In genomic region chr16:10622036-10622921, GRCh38 we compare ENCODE assay signal across 15 cellular contexts. TPM values are rescaled to one million over a fixed set of nuclear protein-coding genes. Genes with fewer than 3 reads are reported as not detected.
DNase-seq lines count a peak whose midpoint lies in the region; ATAC-seq and TF ChIP-seq lines count a peak whose summit lies in the region.
"Had no signal": no experiment of that assay in that cellular context is flagged by ENCODE, and none has a peak within 500 bp of the region (broad histone marks: within the 10 kb centered on the region; RNA-seq: fewer than 3 reads in every experiment).

No MANE protein-coding gene starts in this region.

- H3K9me3 ChIP-seq in left ventricle myocardium inferior (replicated peaks) (no peaks in the 10 kb centered on the region), neural progenitor cell (ENCODE audit: low read depth) (no peaks in the 10 kb centered on the region)
- H3K9me3 ChIP-seq: body of pancreas had no signal

- H4K20me1 ChIP-seq in neural progenitor cell (ENCODE audit: low read depth) = no peaks in the 10 kb centered on the region

- H3K36me3 Mint-ChIP-seq in neural progenitor cell = no peaks in the 10 kb centered on the region
- H3K36me3 Mint-ChIP-seq in activated CD4-positive, alpha-beta memory T cell treated with anti-CD3 and anti-CD28 coated beads for 36 hours = no peaks in the 10 kb centered on the region
- H3K36me3 Mint-ChIP-seq: activated naive CD8-positive, alpha-beta T cell; CD8-positive, alpha-beta T cell had no signal

- H3K4me1 ChIP-seq in left ventricle myocardium inferior = peaks cover 33% of the 10 kb centered on the region
- peaks cover 12% of the 10 kb centered on the region for H3K4me1 ChIP-seq in neural progenitor cell

- ATAC-seq in HG03457 (IDR thresholded peaks at IDR 0.05; ENCODE audit: unreplicated experiment) = no peak
- ATAC-seq: body of pancreas; CD8-positive, alpha-beta T cell had no signal

- TF ChIP-seq CTCF in left ventricle myocardium inferior (IDR thresholded peaks at IDR 0.05; ENCODE audit: borderline replicate concordance) (no peak), neural progenitor cell (IDR thresholded peaks at IDR 0.05) (no peak)

- DNase-seq in DMS 273 treated with DMSO at 0.1 percent for 48 hours (lab: John Stamatoyannopoulos, UW) = peak; percentile 31
- peak; percentile 86 for DNase-seq in NCI-H82 treated with DMSO at 0.1 percent for 48 hours (lab: John Stamatoyannopoulos, UW; ENCODE audit: unreplicated experiment)
- peak; percentile 39 for DNase-seq in left ventricle myocardium inferior
- peak; percentile 22 for DNase-seq in neural progenitor cell (ENCODE audit: low spot score)
- DNase-seq in activated naive CD4-positive, alpha-beta T cell treated with anti-CD3 and anti-CD28 coated beads, Interleukin-2, amount 50 U/mL, for 16 hours = no peak
- DNase-seq in AML-193 (lab: John Stamatoyannopoulos, UW) = no peak
- no peak for DNase-seq in activated CD4-positive, alpha-beta memory T cell treated with anti-CD3 and anti-CD28 coated beads for 36 hours
- DNase-seq: body of pancreas; CD8-positive, alpha-beta T cell; glutamatergic neuron; NCI-H1092 treated with DMSO at 0.1 percent for 48 hours; SHP77; T-helper 2 cell had no signal

- intact Hi-C loops in left ventricle myocardium inferior (cut with micrococcal nuclease) = no loop called here
- intact Hi-C loops in activated CD4-positive, alpha-beta memory T cell treated with anti-CD3 and anti-CD28 coated beads for 36 hours (cut with micrococcal nuclease) = no loop called here

- H3K4me3 ChIP-seq in left ventricle myocardium inferior (peak overlapping the region; percentile 32), neural progenitor cell (no peak overlapping the region)
- H3K4me3 ChIP-seq: body of pancreas had no signal

- no peaks in the 10 kb centered on the region for H3K9me3 Mint-ChIP-seq in neural progenitor cell
- no peaks in the 10 kb centered on the region for H3K9me3 Mint-ChIP-seq in activated CD4-positive, alpha-beta memory T cell treated with anti-CD3 and anti-CD28 coated beads for 36 hours
- H3K9me3 Mint-ChIP-seq: CD8-positive, alpha-beta T cell had no signal

- no peaks in the 10 kb centered on the region for H3K36me3 ChIP-seq in left ventricle myocardium inferior
- no peaks in the 10 kb centered on the region for H3K36me3 ChIP-seq in neural progenitor cell

- peaks cover 8% of the 10 kb centered on the region for H3K27me3 Mint-ChIP-seq in neural progenitor cell (ENCODE audit: insufficient read depth, low read depth)
- H3K27me3 Mint-ChIP-seq in activated CD4-positive, alpha-beta memory T cell treated with anti-CD3 and anti-CD28 coated beads for 36 hours = peaks cover 19% of the 10 kb centered on the region

- H3K27ac ChIP-seq in left ventricle myocardium inferior (replicated peaks) (peak overlapping the region; percentile 76), neural progenitor cell (no peak overlapping the region)
- H3K27ac ChIP-seq: body of pancreas had no signal

- no peak overlapping the region for H3K9ac ChIP-seq in neural progenitor cell

- no peak overlapping the region for H2AFZ ChIP-seq in neural progenitor cell (replicated peaks)

- no peak overlapping the region for H3K4me3 Mint-ChIP-seq in neural progenitor cell
- H3K4me3 Mint-ChIP-seq in activated CD4-positive, alpha-beta memory T cell treated with anti-CD3 and anti-CD28 coated beads for 36 hours = no peak overlapping the region
- H3K4me3 Mint-ChIP-seq: activated naive CD8-positive, alpha-beta T cell; CD8-positive, alpha-beta T cell had no signal

- H3K4me2 ChIP-seq in neural progenitor cell = no peak overlapping the region

- no peaks in the 10 kb centered on the region for H3F3A ChIP-seq in neural progenitor cell (ENCODE audit: low read depth)

- no peaks in the 10 kb centered on the region for H3K27me3 ChIP-seq in left ventricle myocardium inferior (ENCODE audit: low read depth)
- H3K27me3 ChIP-seq in neural progenitor cell = peaks cover 7% of the 10 kb centered on the region
- H3K27me3 ChIP-seq: body of pancreas had no signal

- no peak overlapping the region for H3K27ac Mint-ChIP-seq in neural progenitor cell
- no peak overlapping the region for H3K27ac Mint-ChIP-seq in activated CD4-positive, alpha-beta memory T cell treated with anti-CD3 and anti-CD28 coated beads for 36 hours
- H3K27ac Mint-ChIP-seq: activated naive CD8-positive, alpha-beta T cell; CD8-positive, alpha-beta T cell had no signal

- peaks cover 14% of the 10 kb centered on the region for H3K4me1 Mint-ChIP-seq in neural progenitor cell
- H3K4me1 Mint-ChIP-seq in activated CD4-positive, alpha-beta memory T cell treated with anti-CD3 and anti-CD28 coated beads for 36 hours (ENCODE audit: low read depth) = peaks cover 4% of the 10 kb centered on the region

- CTCF ChIA-PET in activated CD4-positive, alpha-beta memory T cell treated with anti-CD3 and anti-CD28 coated beads for 36 hours (lab: Charles Lee) = no interaction called here

- no peaks in the 10 kb centered on the region for H3K79me2 ChIP-seq in neural progenitor cell (ENCODE audit: low read depth)

- POLR2A ChIA-PET in activated CD4-positive, alpha-beta memory T cell treated with anti-CD3 and anti-CD28 coated beads for 36 hours (lab: Charles Lee) = no interaction called here

RNA-seq across cellular contexts. Expression of gene EMP2, which starts 41.9 kb away (rescaled TPM):
- total RNA-seq in left ventricle myocardium inferior (60.5 TPM), neural progenitor cell (ENCODE audit: low replicate concordance) (15.8 and 16.4 TPM in 2 replicates)
- total RNA-seq in activated CD4-positive, alpha-beta memory T cell treated with anti-CD3 and anti-CD28 coated beads for 36 hours = not detected
- total RNA-seq: CD8-positive, alpha-beta T cell had no signal

Comparison
In these comparisons a context has a peak if more than half of its experiments do, and no peak if none do; other contexts are left out.
1. DNase-seq: peak in DMS 273 treated with DMSO at 0.1 percent for 48 hours (single experiment), NCI-H82 treated with DMSO at 0.1 percent for 48 hours (single experiment), left ventricle myocardium inferior (single experiment) and neural progenitor cell (single experiment); none in activated naive CD4-positive, alpha-beta T cell treated with anti-CD3 and anti-CD28 coated beads, Interleukin-2, amount 50 U/mL, for 16 hours (single experiment), AML-193 (0 of 2) and activated CD4-positive, alpha-beta memory T cell treated with anti-CD3 and anti-CD28 coated beads for 36 hours (single experiment).
2. RNA of gene EMP2, which starts 41.9 kb away (total RNA-seq): 60.5 TPM in left ventricle myocardium inferior (single experiment) and 15.8 to 16.4 TPM in neural progenitor cell; not detected in activated CD4-positive, alpha-beta memory T cell treated with anti-CD3 and anti-CD28 coated beads for 36 hours; every median in the first group is over 10 times any median in the second.